In genomic region chr20:48120120-48120519, GRCh38 we compare ENCODE assay signal across 17 cellular contexts.
"Had no signal": no experiment of that assay in that cellular context is flagged by ENCODE, and none has a peak within 500 bp of the region (broad histone marks: within the 10 kb centered on the region; RNA-seq: fewer than 3 reads in every experiment).

No MANE protein-coding gene starts in this region.

- H3K4me3 ChIP-seq: colonic mucosa, heart right ventricle, ovary, right atrium auricular region, smooth muscle cell had no signal

- H3K4me1 Mint-ChIP-seq: endodermal cell, natural killer cell had no signal

- H3K36me3 ChIP-seq: colonic mucosa, heart right ventricle, ovary, right atrium auricular region had no signal

- H3K4me3 Mint-ChIP-seq: endodermal cell, natural killer cell, neural crest cell had no signal

- H3K36me3 Mint-ChIP-seq: natural killer cell had no signal

- H3K9me3 ChIP-seq: colonic mucosa, heart right ventricle, ovary, right atrium auricular region had no signal

- DNase-seq: colonic mucosa; dermis blood vessel endothelial cell; endodermal cell; foreskin melanocyte; heart right ventricle; islet precursor cell; mammary epithelial cell; natural killer cell; nucleus accumbens; ovary; stimulated activated CD4-positive, alpha-beta T cell treated with anti-CD3 and anti-CD28 coated beads, Interleukin-2, amount 100 ng/mL, for 48 hours; stimulated activated naive CD4-positive, alpha-beta T cell treated with Interleukin-2 at 50 U/mL for 16 hours; trophoblast cell had no signal

- H3K27me3 ChIP-seq: colonic mucosa, ovary, right atrium auricular region had no signal

- H3K27ac Mint-ChIP-seq: endodermal cell, natural killer cell had no signal

- H3K9me3 Mint-ChIP-seq: endodermal cell, natural killer cell had no signal

- H3K27ac ChIP-seq: colonic mucosa, heart right ventricle, ovary, right atrium auricular region had no signal

- ATAC-seq: heart right ventricle, left lobe of liver, natural killer cell had no signal

- H3K4me1 ChIP-seq: colonic mucosa, heart right ventricle, right atrium auricular region had no signal

- H3K4me2 ChIP-seq: smooth muscle cell had no signal
